8 cellular contexts compared by ENCODE assay signal in genomic region chr2:219459460-219460311, GRCh38. TPM values are rescaled to one million over a fixed set of nuclear protein-coding genes. Genes with fewer than 3 reads are reported as not detected.
DNase-seq lines count a peak whose midpoint lies in the region; ATAC-seq and TF ChIP-seq lines count a peak whose summit lies in the region.
"Had no signal": no experiment of that assay in that cellular context is flagged by ENCODE, and none has a peak within 500 bp of the region (broad histone marks: within the 10 kb centered on the region; RNA-seq: fewer than 3 reads in every experiment).

No MANE protein-coding gene starts in this region.

- no peak overlapping the region for H2AK5ac ChIP-seq in H9 (ENCODE audit: insufficient read length, low read length)

- no peak overlapping the region for H3T11ph ChIP-seq in H9 (ENCODE audit: low read length)

- H2BK15ac ChIP-seq in H9 (ENCODE audit: low read depth, low read length), result no peak overlapping the region

- no CpG with 5 or more reads among the region's 14 CpGs for WGBS in H9 (ENCODE audit: extremely low coverage, insufficient read length, low lambda C conversion rate)

- no peak overlapping the region for H3K14ac ChIP-seq in H9 (ENCODE audit: insufficient read depth, low read length)

- no peak overlapping the region for H3K27ac ChIP-seq in H9 (ENCODE audit: insufficient read length, low read depth, low read length)
- H3K27ac ChIP-seq in fibroblast of lung (ENCODE audit: insufficient read depth, low read length), result no peak overlapping the region

- TF ChIP-seq CTCF in GM12872 (IDR thresholded peaks at IDR 0.05; ENCODE audit: insufficient read depth, low read depth, low read length) (peak; percentile 99), H9 (conservative IDR thresholded peaks at IDR 0.05) (peak; percentile 91), fibroblast of lung (conservative IDR thresholded peaks at IDR 0.05 in 1 of 2, IDR thresholded peaks at IDR 0.05 in 1 of 2; ENCODE audit: low read depth in 1 of 2, low read length in 2 of 2) (peak; percentile 84 to 98), nephron progenitor cell (IDR thresholded peaks at IDR 0.05) (peak; percentile 93)

- H3K27me3 ChIP-seq in H9 (ENCODE audit: insufficient read depth, low read length) (no peaks in the 10 kb centered on the region), fibroblast of lung (ENCODE audit: control insufficient read depth, insufficient read depth, low read length) (no peaks in the 10 kb centered on the region)

- no peaks in the 10 kb centered on the region for H4K20me1 ChIP-seq in H9 (ENCODE audit: control insufficient read depth, insufficient read depth, insufficient read length)
- no peaks in the 10 kb centered on the region for H4K20me1 ChIP-seq in fibroblast of lung (ENCODE audit: control insufficient read depth, extremely low read depth, insufficient read depth, low read length)

- H3K4me3 ChIP-seq in fibroblast of lung (replicated peaks in 1 of 4; ENCODE audit: control extremely low read depth in 1 of 4, insufficient read depth in 1 of 4, low read depth in 3 of 4, low read length in 4 of 4), result no peak overlapping the region

- H3K4me2 ChIP-seq in H9 (ENCODE audit: insufficient read depth, insufficient read length, low read length) (peak overlapping the region; percentile 21), fibroblast of lung (ENCODE audit: extremely low read depth, insufficient read depth, low read length) (no peak overlapping the region)

- H3K23ac ChIP-seq in H9 (ENCODE audit: insufficient read length, low read depth, low read length), result no peak overlapping the region

- H3K27ac Mint-ChIP-seq in H9 (peak overlapping the region in 1 of 3 experiments; percentile 96; a peak in 3 of 7 replicates), nephron progenitor cell (no peak overlapping the region)
- H3K27ac Mint-ChIP-seq: dendritic cell treated with granulocyte-macrophage colony-stimulating factor and Interleukin-4, amounts not matched to agents 40 ng/mL and 50 ng/mL, for 4 days had no signal

- H3K4me1 ChIP-seq in H9 (ENCODE audit: insufficient read depth, low read length) (no peaks in the 10 kb centered on the region; the same call in 1 of the 2 replicates), fibroblast of lung (ENCODE audit: control insufficient read depth, extremely low read depth, insufficient read depth, low read length) (peaks cover 10% of the 10 kb centered on the region)

- no peak overlapping the region for H2BK20ac ChIP-seq in H9 (ENCODE audit: low read depth, low read length, poor library complexity, severe bottlenecking)

- peaks cover 4% of the 10 kb centered on the region for H3K27me3 Mint-ChIP-seq in H9 (ENCODE audit: low read depth)
- H3K27me3 Mint-ChIP-seq in nephron progenitor cell (ENCODE audit: low read depth, poor library complexity), result peaks cover 3% of the 10 kb centered on the region

- no peak overlapping the region for H3K18ac ChIP-seq in H9 (ENCODE audit: insufficient read length, low read depth, low read length)

- H3K36me3 Mint-ChIP-seq in H9 (ENCODE audit: insufficient read depth in 1 of 3, low read depth in 3 of 3) (peaks cover 6 to 13% (median 9%) of the 10 kb centered on the region in 3 experiments), nephron progenitor cell (ENCODE audit: low read depth) (peaks cover 6% of the 10 kb centered on the region)

- H4K8ac ChIP-seq in H9 (replicated peaks; ENCODE audit: insufficient read length, low read depth, low read length), result no peak overlapping the region

- H2BK120ac ChIP-seq in H9 (ENCODE audit: low read depth, low read length, poor library complexity, severe bottlenecking), result no peak overlapping the region

- no peaks in the 10 kb centered on the region for H3K23me2 ChIP-seq in H9 (ENCODE audit: insufficient read length, low read depth, low read length, poor library complexity, severe bottlenecking)

- H3K4ac ChIP-seq in H9 (ENCODE audit: low read depth, low read length), result no peak overlapping the region

- H3K4me3 Mint-ChIP-seq in H9 (peak overlapping the region in 1 of 2 experiments; percentile 71; a peak in 2 of 5 replicates), nephron progenitor cell (no peak overlapping the region)
- H3K4me3 Mint-ChIP-seq: dendritic cell treated with granulocyte-macrophage colony-stimulating factor and Interleukin-4, amounts not matched to agents 40 ng/mL and 50 ng/mL, for 4 days had no signal

- no peak overlapping the region for H2BK5ac ChIP-seq in H9 (ENCODE audit: insufficient read length, low read length)

- H3K9ac ChIP-seq in H9 (ENCODE audit: extremely low read depth, insufficient read length, low read length), result no peak overlapping the region
- H3K9ac ChIP-seq in fibroblast of lung (ENCODE audit: insufficient read depth, low read length), result no peak overlapping the region

- H3K36me3 ChIP-seq in fibroblast of lung (ENCODE audit: control insufficient read depth, insufficient read depth, low read length), result no peaks in the 10 kb centered on the region

- no peaks in the 10 kb centered on the region for H3K79me2 ChIP-seq in H9 (ENCODE audit: insufficient read depth, low read length)
- H3K79me2 ChIP-seq in fibroblast of lung (ENCODE audit: control insufficient read depth, insufficient read depth, low read length), result no peaks in the 10 kb centered on the region

- H2AFZ ChIP-seq in H9 (ENCODE audit: low read length) (no peak overlapping the region), fibroblast of lung (ENCODE audit: low read length) (no peak overlapping the region)

- H4K5ac ChIP-seq in H9 (ENCODE audit: insufficient read length, low read depth, low read length), result no peak overlapping the region

- H2BK12ac ChIP-seq in H9 (ENCODE audit: insufficient read length, low read depth, low read length), result no peak overlapping the region

- DNase-seq in H9, result peak; percentile 83
- DNase-seq in NCI-H1694 treated with DMSO at 0.1 percent for 48 hours (lab: John Stamatoyannopoulos, UW), result peak; percentile 30
- DNase-seq in activated CD8-positive, alpha-beta memory T cell treated with anti-CD3 and anti-CD28 coated beads, Interleukin-2, amount 50 U/mL, for 4 hours, result peak; percentile 45
- peak; percentile 62 for DNase-seq in fibroblast of lung (ENCODE audit: low read depth in 2 of 2)
- peak; percentile 87 for DNase-seq in nephron progenitor cell

- H3K56ac ChIP-seq in H9 (ENCODE audit: insufficient read length, low read depth, low read length), result no peak overlapping the region

- no peaks in the 10 kb centered on the region; a peak in 1 of 5 replicates for H3K9me3 Mint-ChIP-seq in H9
- no peaks in the 10 kb centered on the region for H3K9me3 Mint-ChIP-seq in nephron progenitor cell
- H3K9me3 Mint-ChIP-seq: dendritic cell treated with granulocyte-macrophage colony-stimulating factor and Interleukin-4, amounts not matched to agents 40 ng/mL and 50 ng/mL, for 4 days had no signal

- ATAC-seq in HG02840 (IDR thresholded peaks at IDR 0.05; ENCODE audit: low FRiP score, unreplicated experiment), result no peak

- H3K9me3 ChIP-seq in H9 (ENCODE audit: control insufficient read depth, low read depth, low read length) (no peaks in the 10 kb centered on the region), fibroblast of lung (ENCODE audit: control insufficient read depth, insufficient read depth, low read depth, low read length) (no peaks in the 10 kb centered on the region)

- H3K4me1 Mint-ChIP-seq in H9 (peaks cover 37 to 41% of the 10 kb centered on the region in 2 experiments), nephron progenitor cell (peaks cover 35% of the 10 kb centered on the region)

- no peak overlapping the region for H4K91ac ChIP-seq in H9 (ENCODE audit: insufficient read length, low read depth, low read length)

- H3K79me1 ChIP-seq in H9 (ENCODE audit: insufficient read depth, low read depth, low read length, poor library complexity, severe bottlenecking), result no peaks in the 10 kb centered on the region

RNA-seq across cellular contexts. Expression of gene SPEG, which starts 25.0 kb away (rescaled TPM):
- total RNA-seq in H9 (2021), result 23.7 and 25.2 TPM in 2 replicates
- 13.1 and 20.1 TPM in 2 replicates for total RNA-seq in fibroblast of lung
- polyA plus RNA-seq in fibroblast of lung, result 5.6 and 9.5 TPM in 2 replicates
- polyA plus RNA-seq in fibroblast of lung (2012), result 12.7 and 17.9 TPM in 2 replicates
- polyA minus RNA-seq in fibroblast of lung (ENCODE audit: low replicate concordance), result 9.4 and 19.9 TPM in 2 replicates

RNA-seq across cellular contexts. Expression of gene GMPPA, which starts 39.0 kb away (rescaled TPM):
- total RNA-seq in H9 (2021) (32.0 and 34.5 TPM in 2 replicates), fibroblast of lung (36.5 and 38.3 TPM in 2 replicates)
- 59.7 and 72.4 TPM in 2 replicates for polyA plus RNA-seq in fibroblast of lung
- polyA plus RNA-seq in fibroblast of lung (2012), result 45.6 and 52.3 TPM in 2 replicates
- 155 and 160 TPM in 2 replicates for polyA minus RNA-seq in fibroblast of lung (ENCODE audit: low replicate concordance)

RNA-seq across cellular contexts. Expression of gene DES, which starts 41.5 kb away (rescaled TPM):
- total RNA-seq in H9 (2021), result 3.0 and 4.6 TPM in 2 replicates
- total RNA-seq in fibroblast of lung, result 34.7 and 69.3 TPM in 2 replicates
- 3.8 and 11.0 TPM in 2 replicates for polyA plus RNA-seq in fibroblast of lung
- 2.6 and 8.2 TPM in 2 replicates for polyA plus RNA-seq in fibroblast of lung (2012)
- 9.5 and 11.6 TPM in 2 replicates for polyA minus RNA-seq in fibroblast of lung (ENCODE audit: low replicate concordance)

RNA-seq across cellular contexts. Expression of gene ASIC4, which starts 54.6 kb away (rescaled TPM):
- total RNA-seq in H9 (2021), result 0.37 and 0.42 TPM in 2 replicates
- total RNA-seq in fibroblast of lung, result under 0.01 and 0.33 TPM in 2 replicates
- not detected in 2 replicates for polyA plus RNA-seq in fibroblast of lung
- polyA plus RNA-seq in fibroblast of lung (2012), result not detected in 2 replicates
- not detected in 2 replicates for polyA minus RNA-seq in fibroblast of lung (ENCODE audit: low replicate concordance)

Comparison
In these comparisons a context has a peak if more than half of its experiments do, and no peak if none do; other contexts are left out.
1. DNase-seq: peak in every context shown above with its lines; median percentile 87 in nephron progenitor cell; 83 in H9; 62 in fibroblast of lung; 45 in activated CD8-positive, alpha-beta memory T cell treated with anti-CD3 and anti-CD28 coated beads, Interleukin-2, amount 50 U/mL, for 4 hours; 30 in NCI-H1694 treated with DMSO at 0.1 percent for 48 hours.